ENCODE assay signal across 1 cellular context in the genomic region with DNA sequence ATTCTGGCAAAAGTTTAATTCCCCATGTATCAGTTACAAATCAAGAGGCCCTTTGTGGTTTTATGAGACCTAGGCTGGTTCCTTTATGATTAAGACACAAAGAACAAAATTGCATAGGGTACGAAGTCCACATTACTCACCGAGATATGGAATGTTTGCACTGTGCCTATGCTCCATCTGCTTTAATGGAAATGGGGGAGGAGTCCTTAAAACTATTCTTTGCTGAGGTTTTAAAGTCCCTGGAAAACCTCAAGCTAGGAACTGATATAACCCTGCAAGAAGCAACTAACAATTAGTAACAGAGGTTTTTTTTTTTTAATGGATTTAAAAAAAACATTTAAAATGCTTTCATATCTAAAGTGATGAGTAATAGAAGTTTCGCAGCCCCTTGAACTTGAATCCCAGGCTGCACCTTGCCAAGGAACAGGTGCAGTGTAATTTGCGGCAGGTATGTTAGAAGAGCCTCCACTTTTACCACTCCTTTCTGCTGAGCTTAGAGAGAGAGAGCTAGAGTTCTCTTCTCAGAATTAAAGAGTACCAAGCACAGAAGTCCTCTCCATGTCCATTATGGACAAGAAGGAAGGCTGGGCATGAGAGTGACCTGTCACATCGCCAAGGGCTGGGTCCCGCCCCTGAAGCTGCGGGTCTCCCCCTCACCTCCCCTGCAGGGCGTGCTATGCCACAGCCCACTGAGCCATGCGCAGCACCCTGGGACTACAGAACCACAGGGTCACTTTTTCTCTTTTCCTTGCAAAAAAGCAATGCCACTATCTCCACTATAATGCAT.
TF ChIP-seq lines count a peak whose summit lies in the region.

No MANE protein-coding gene starts in this region.

TF ChIP-seq in HepG2, 621 proteins besides CTCF, POLR2A, EP300 and RAD21 (continued from another document and continues in another):
- no peak for TF ChIP-seq ZNF652 (CRISPR knock-in tag; IDR thresholded peaks at IDR 0.05; ENCODE audit: borderline replicate concordance, low read depth)
- no peak for TF ChIP-seq DR1 (CRISPR knock-in tag; IDR thresholded peaks at IDR 0.05)
- TF ChIP-seq, protein P1, sequence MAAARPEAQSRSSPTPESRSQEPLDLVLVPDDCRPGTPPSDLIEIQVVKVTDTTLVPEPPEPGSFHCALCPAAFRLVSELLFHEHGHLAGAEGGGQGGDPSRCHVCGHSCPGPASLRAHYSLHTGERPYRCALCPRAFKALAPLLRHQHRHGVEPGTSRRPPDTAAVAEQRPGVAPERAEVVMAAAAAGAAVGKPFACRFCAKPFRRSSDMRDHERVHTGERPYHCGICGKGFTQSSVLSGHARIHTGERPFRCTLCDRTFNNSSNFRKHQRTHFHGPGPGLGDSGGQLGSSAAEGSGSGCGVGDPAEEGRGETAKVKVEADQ (CRISPR knock-in tag; IDR thresholded peaks at IDR 0.05; ENCODE audit: borderline replicate concordance), result no peak
- TF ChIP-seq NFE2L1 (CRISPR knock-in tag; IDR thresholded peaks at IDR 0.05; ENCODE audit: borderline replicate concordance), result no peak
- TF ChIP-seq, protein P2, sequence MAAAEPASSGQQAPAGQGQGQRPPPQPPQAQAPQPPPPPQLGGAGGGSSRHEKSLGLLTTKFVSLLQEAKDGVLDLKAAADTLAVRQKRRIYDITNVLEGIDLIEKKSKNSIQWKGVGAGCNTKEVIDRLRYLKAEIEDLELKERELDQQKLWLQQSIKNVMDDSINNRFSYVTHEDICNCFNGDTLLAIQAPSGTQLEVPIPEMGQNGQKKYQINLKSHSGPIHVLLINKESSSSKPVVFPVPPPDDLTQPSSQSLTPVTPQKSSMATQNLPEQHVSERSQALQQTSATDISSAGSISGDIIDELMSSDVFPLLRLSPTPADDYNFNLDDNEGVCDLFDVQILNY (CRISPR knock-in tag; conservative IDR thresholded peaks at IDR 0.05), result no peak
- TF ChIP-seq, protein P3, sequence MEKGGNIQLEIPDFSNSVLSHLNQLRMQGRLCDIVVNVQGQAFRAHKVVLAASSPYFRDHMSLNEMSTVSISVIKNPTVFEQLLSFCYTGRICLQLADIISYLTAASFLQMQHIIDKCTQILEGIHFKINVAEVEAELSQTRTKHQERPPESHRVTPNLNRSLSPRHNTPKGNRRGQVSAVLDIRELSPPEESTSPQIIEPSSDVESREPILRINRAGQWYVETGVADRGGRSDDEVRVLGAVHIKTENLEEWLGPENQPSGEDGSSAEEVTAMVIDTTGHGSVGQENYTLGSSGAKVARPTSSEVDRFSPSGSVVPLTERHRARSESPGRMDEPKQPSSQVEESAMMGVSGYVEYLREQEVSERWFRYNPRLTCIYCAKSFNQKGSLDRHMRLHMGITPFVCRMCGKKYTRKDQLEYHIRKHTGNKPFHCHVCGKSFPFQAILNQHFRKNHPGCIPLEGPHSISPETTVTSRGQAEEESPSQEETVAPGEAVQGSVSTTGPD (CRISPR knock-in tag; IDR thresholded peaks at IDR 0.05), result no peak
- TF ChIP-seq TEAD3 (CRISPR knock-in tag; optimal IDR thresholded peaks at IDR 0.05; ENCODE audit: borderline replicate concordance), result peak; percentile 95
- no peak for TF ChIP-seq ZFP36L1 (CRISPR knock-in tag; IDR thresholded peaks at IDR 0.05)
- peak; percentile 70 for TF ChIP-seq PHF21A (CRISPR knock-in tag; IDR thresholded peaks at IDR 0.05)
- TF ChIP-seq ZSCAN31 (CRISPR knock-in tag; IDR thresholded peaks at IDR 0.05; ENCODE audit: low read depth), result no peak
- TF ChIP-seq ZNF17 (CRISPR knock-in tag; IDR thresholded peaks at IDR 0.05), result no peak
- TF ChIP-seq JUN (CRISPR knock-in tag; IDR thresholded peaks at IDR 0.05), result peak; percentile 53; the same call in 1 of the 2 replicates
- TF ChIP-seq NPAS2 (CRISPR knock-in tag; IDR thresholded peaks at IDR 0.05; ENCODE audit: borderline replicate concordance), result no peak
- TF ChIP-seq ASH2L (IDR thresholded peaks at IDR 0.05; ENCODE audit: insufficient read length, low read depth, low read length), result peak; percentile 91
- TF ChIP-seq ZNF780A (CRISPR knock-in tag; IDR thresholded peaks at IDR 0.05), result no peak
- TF ChIP-seq, protein P4, sequence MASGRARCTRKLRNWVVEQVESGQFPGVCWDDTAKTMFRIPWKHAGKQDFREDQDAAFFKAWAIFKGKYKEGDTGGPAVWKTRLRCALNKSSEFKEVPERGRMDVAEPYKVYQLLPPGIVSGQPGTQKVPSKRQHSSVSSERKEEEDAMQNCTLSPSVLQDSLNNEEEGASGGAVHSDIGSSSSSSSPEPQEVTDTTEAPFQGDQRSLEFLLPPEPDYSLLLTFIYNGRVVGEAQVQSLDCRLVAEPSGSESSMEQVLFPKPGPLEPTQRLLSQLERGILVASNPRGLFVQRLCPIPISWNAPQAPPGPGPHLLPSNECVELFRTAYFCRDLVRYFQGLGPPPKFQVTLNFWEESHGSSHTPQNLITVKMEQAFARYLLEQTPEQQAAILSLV (CRISPR knock-in tag; IDR thresholded peaks at IDR 0.05; ENCODE audit: borderline replicate concordance), result no peak
- TF ChIP-seq SCMH1 (CRISPR knock-in tag; IDR thresholded peaks at IDR 0.05; ENCODE audit: borderline replicate concordance), result no peak
- TF ChIP-seq MTA1 (CRISPR knock-in tag; IDR thresholded peaks at IDR 0.05; ENCODE audit: borderline replicate concordance), result no peak
- no peak for TF ChIP-seq ZNF292 (CRISPR knock-in tag; IDR thresholded peaks at IDR 0.05; ENCODE audit: borderline replicate concordance, low read depth)
- no peak for TF ChIP-seq ZNF260 (CRISPR knock-in tag; IDR thresholded peaks at IDR 0.05; ENCODE audit: borderline replicate concordance, low read depth)
- no peak for TF ChIP-seq ZNF441 (CRISPR knock-in tag; IDR thresholded peaks at IDR 0.05; ENCODE audit: borderline replicate concordance)
- no peak for TF ChIP-seq POLR2AphosphoS2 (IDR thresholded peaks at IDR 0.05; ENCODE audit: low read depth, low read length)
- no peak for TF ChIP-seq ZNF709 (CRISPR knock-in tag; IDR thresholded peaks at IDR 0.05)
- no peak for TF ChIP-seq LCORL (IDR thresholded peaks at IDR 0.05)
- peak; percentile 75; the same call in 1 of the 2 replicates for TF ChIP-seq LCORL (CRISPR knock-in tag; IDR thresholded peaks at IDR 0.05)
- TF ChIP-seq ZNF724P (CRISPR knock-in tag; IDR thresholded peaks at IDR 0.05; ENCODE audit: borderline replicate concordance), result no peak
- no peak for TF ChIP-seq ZNF510 (CRISPR knock-in tag; IDR thresholded peaks at IDR 0.05; ENCODE audit: low read depth)
- TF ChIP-seq NFIB (CRISPR knock-in tag; IDR thresholded peaks at IDR 0.05; ENCODE audit: borderline replicate concordance), result no peak
- TF ChIP-seq TSC22D2 (CRISPR knock-in tag; IDR thresholded peaks at IDR 0.05; ENCODE audit: borderline replicate concordance), result no peak
- no peak; the same call in 1 of the 2 replicates for TF ChIP-seq SP4 (CRISPR knock-in tag; IDR thresholded peaks at IDR 0.05)
- TF ChIP-seq, protein P5, sequence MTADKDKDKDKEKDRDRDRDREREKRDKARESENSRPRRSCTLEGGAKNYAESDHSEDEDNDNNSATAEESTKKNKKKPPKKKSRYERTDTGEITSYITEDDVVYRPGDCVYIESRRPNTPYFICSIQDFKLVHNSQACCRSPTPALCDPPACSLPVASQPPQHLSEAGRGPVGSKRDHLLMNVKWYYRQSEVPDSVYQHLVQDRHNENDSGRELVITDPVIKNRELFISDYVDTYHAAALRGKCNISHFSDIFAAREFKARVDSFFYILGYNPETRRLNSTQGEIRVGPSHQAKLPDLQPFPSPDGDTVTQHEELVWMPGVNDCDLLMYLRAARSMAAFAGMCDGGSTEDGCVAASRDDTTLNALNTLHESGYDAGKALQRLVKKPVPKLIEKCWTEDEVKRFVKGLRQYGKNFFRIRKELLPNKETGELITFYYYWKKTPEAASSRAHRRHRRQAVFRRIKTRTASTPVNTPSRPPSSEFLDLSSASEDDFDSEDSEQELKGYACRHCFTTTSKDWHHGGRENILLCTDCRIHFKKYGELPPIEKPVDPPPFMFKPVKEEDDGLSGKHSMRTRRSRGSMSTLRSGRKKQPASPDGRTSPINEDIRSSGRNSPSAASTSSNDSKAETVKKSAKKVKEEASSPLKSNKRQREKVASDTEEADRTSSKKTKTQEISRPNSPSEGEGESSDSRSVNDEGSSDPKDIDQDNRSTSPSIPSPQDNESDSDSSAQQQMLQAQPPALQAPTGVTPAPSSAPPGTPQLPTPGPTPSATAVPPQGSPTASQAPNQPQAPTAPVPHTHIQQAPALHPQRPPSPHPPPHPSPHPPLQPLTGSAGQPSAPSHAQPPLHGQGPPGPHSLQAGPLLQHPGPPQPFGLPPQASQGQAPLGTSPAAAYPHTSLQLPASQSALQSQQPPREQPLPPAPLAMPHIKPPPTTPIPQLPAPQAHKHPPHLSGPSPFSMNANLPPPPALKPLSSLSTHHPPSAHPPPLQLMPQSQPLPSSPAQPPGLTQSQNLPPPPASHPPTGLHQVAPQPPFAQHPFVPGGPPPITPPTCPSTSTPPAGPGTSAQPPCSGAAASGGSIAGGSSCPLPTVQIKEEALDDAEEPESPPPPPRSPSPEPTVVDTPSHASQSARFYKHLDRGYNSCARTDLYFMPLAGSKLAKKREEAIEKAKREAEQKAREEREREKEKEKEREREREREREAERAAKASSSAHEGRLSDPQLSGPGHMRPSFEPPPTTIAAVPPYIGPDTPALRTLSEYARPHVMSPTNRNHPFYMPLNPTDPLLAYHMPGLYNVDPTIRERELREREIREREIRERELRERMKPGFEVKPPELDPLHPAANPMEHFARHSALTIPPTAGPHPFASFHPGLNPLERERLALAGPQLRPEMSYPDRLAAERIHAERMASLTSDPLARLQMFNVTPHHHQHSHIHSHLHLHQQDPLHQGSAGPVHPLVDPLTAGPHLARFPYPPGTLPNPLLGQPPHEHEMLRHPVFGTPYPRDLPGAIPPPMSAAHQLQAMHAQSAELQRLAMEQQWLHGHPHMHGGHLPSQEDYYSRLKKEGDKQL (CRISPR knock-in tag; IDR thresholded peaks at IDR 0.05; ENCODE audit: low read depth), result peak; percentile 48
- TF ChIP-seq ZSCAN25 (CRISPR knock-in tag; IDR thresholded peaks at IDR 0.05), result no peak
- TF ChIP-seq FOSL1 (CRISPR knock-in tag; IDR thresholded peaks at IDR 0.05; ENCODE audit: borderline replicate concordance), result peak; percentile 84; the same call in 1 of the 2 replicates
- no peak for TF ChIP-seq ZNF672 (CRISPR knock-in tag; IDR thresholded peaks at IDR 0.05)
- no peak for TF ChIP-seq ZNF367 (CRISPR knock-in tag; IDR thresholded peaks at IDR 0.05; ENCODE audit: borderline replicate concordance)
- TF ChIP-seq STAT5B (CRISPR knock-in tag; IDR thresholded peaks at IDR 0.05), result no peak
- TF ChIP-seq ZNF792 (CRISPR knock-in tag; IDR thresholded peaks at IDR 0.05), result peak; percentile 24; the same call in 1 of the 2 replicates
- no peak for TF ChIP-seq ZBTB3 (CRISPR knock-in tag; IDR thresholded peaks at IDR 0.05; ENCODE audit: borderline replicate concordance, low read depth)
- TF ChIP-seq, protein P6, sequence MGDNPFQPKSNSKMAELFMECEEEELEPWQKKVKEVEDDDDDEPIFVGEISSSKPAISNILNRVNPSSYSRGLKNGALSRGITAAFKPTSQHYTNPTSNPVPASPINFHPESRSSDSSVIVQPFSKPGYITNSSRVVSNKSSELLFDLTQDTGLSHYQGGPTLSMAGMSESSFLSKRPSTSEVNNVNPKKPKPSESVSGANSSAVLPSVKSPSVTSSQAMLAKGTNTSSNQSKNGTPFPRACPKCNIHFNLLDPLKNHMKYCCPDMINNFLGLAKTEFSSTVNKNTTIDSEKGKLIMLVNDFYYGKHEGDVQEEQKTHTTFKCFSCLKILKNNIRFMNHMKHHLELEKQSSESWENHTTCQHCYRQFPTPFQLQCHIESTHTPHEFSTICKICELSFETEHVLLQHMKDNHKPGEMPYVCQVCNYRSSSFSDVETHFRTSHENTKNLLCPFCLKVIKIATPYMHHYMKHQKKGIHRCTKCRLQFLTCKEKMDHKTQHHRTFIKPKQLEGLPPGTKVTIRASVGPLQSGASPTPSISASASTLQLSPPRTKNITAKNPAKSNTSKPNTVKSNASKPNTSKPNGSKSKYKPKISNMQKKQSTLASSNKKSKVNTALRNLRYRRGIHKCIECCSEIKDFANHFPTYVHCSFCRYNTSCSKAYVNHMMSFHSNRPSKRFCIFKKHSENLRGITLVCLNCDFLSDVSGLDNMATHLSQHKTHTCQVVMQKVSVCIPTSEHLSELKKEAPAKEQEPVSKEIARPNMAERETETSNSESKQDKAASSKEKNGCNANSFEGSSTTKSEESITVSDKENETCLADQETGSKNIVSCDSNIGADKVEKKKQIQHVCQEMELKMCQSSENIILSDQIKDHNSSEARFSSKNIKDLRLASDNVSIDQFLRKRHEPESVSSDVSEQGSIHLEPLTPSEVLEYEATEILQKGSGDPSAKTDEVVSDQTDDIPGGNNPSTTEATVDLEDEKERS (CRISPR knock-in tag; IDR thresholded peaks at IDR 0.05), result no peak
- TF ChIP-seq, protein P7, sequence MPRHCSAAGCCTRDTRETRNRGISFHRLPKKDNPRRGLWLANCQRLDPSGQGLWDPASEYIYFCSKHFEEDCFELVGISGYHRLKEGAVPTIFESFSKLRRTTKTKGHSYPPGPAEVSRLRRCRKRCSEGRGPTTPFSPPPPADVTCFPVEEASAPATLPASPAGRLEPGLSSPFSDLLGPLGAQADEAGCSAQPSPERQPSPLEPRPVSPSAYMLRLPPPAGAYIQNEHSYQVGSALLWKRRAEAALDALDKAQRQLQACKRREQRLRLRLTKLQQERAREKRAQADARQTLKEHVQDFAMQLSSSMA (CRISPR knock-in tag; IDR thresholded peaks at IDR 0.05), result 0 out of 2 replicates have a peak, but pooled peaks have one; percentile 26
- TF ChIP-seq SALL1 (CRISPR knock-in tag; IDR thresholded peaks at IDR 0.05), result peak; percentile 80; the same call in 1 of the 2 replicates
- TF ChIP-seq, protein P8, sequence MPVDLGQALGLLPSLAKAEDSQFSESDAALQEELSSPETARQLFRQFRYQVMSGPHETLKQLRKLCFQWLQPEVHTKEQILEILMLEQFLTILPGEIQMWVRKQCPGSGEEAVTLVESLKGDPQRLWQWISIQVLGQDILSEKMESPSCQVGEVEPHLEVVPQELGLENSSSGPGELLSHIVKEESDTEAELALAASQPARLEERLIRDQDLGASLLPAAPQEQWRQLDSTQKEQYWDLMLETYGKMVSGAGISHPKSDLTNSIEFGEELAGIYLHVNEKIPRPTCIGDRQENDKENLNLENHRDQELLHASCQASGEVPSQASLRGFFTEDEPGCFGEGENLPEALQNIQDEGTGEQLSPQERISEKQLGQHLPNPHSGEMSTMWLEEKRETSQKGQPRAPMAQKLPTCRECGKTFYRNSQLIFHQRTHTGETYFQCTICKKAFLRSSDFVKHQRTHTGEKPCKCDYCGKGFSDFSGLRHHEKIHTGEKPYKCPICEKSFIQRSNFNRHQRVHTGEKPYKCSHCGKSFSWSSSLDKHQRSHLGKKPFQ (CRISPR knock-in tag; IDR thresholded peaks at IDR 0.05; ENCODE audit: insufficient replicate concordance), result no peak
- TF ChIP-seq JARID2 (CRISPR knock-in tag; IDR thresholded peaks at IDR 0.05; ENCODE audit: insufficient replicate concordance), result no peak
- TF ChIP-seq POLR2AphosphoS5 (IDR thresholded peaks at IDR 0.05; ENCODE audit: low read depth, low read length), result peak; percentile 43; the same call in 1 of the 2 replicates
- TF ChIP-seq CCDC6 (CRISPR knock-in tag; IDR thresholded peaks at IDR 0.05), result no peak
- no peak for TF ChIP-seq HNRNPL (IDR thresholded peaks at IDR 0.05; ENCODE audit: low read depth, low read length)
- no peak for TF ChIP-seq TCF12 (IDR thresholded peaks at IDR 0.05)
- TF ChIP-seq TCF12 (CRISPR knock-in tag; IDR thresholded peaks at IDR 0.05), result no peak
- peak; percentile 46; the same call in 1 of the 2 replicates for TF ChIP-seq POGZ (CRISPR knock-in tag; IDR thresholded peaks at IDR 0.05)
- TF ChIP-seq MYNN (CRISPR knock-in tag; IDR thresholded peaks at IDR 0.05; ENCODE audit: low read depth), result no peak
- no peak for TF ChIP-seq NAIF1 (CRISPR knock-in tag; IDR thresholded peaks at IDR 0.05; ENCODE audit: borderline replicate concordance)
- no peak for TF ChIP-seq ZNF225 (CRISPR knock-in tag; IDR thresholded peaks at IDR 0.05)
